1 cellular context compared by ENCODE assay signal in genomic region chr19:3975637-3976087, GRCh38.
TF ChIP-seq lines count a peak whose summit lies in the region.

No MANE protein-coding gene starts in this region.

TF ChIP-seq in K562, 482 proteins besides CTCF, POLR2A, EP300 and RAD21 (continued from another document and continues in another):
- TF ChIP-seq, protein P1, sequence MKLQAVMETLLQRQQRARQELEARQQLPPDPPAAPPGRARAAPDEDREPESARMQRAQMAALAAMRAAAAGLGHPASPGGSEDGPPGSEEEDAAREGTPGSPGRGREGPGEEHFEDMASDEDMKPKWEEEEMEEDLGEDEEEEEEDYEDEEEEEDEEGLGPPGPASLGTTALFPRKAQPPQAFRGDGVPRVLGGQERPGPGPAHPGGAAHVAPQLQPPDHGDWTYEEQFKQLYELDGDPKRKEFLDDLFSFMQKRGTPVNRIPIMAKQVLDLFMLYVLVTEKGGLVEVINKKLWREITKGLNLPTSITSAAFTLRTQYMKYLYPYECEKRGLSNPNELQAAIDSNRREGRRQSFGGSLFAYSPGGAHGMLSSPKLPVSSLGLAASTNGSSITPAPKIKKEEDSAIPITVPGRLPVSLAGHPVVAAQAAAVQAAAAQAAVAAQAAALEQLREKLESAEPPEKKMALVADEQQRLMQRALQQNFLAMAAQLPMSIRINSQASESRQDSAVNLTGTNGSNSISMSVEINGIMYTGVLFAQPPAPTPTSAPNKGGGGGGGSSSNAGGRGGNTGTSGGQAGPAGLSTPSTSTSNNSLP (IDR thresholded peaks at IDR 0.05; ENCODE audit: borderline replicate concordance, low read depth, low read length) = no peak
- TF ChIP-seq SIN3A (IDR thresholded peaks at IDR 0.05; ENCODE audit: borderline replicate concordance in 2 of 2, control insufficient read depth in 1 of 2, low read depth in 2 of 2, low read length in 2 of 2) = 0 out of 4 replicates have a peak, but pooled peaks of 1 of the 2 experiments have one; percentile 67
- TF ChIP-seq NR4A1 (CRISPR knock-in tag; IDR thresholded peaks at IDR 0.05) = no peak
- TF ChIP-seq NR4A1 (tag; IDR thresholded peaks at IDR 0.05) = no peak
- TF ChIP-seq MCM3 (IDR thresholded peaks at IDR 0.05) = no peak
- peak; percentile 29; the same call in 1 of the 2 replicates for TF ChIP-seq CHD2 (IDR thresholded peaks at IDR 0.05; ENCODE audit: low read depth, low read length)
- no peak for TF ChIP-seq E2F3 (CRISPR knock-in tag; IDR thresholded peaks at IDR 0.05)
- TF ChIP-seq CSDE1 (IDR thresholded peaks at IDR 0.05) = no peak
- TF ChIP-seq, protein P2, sequence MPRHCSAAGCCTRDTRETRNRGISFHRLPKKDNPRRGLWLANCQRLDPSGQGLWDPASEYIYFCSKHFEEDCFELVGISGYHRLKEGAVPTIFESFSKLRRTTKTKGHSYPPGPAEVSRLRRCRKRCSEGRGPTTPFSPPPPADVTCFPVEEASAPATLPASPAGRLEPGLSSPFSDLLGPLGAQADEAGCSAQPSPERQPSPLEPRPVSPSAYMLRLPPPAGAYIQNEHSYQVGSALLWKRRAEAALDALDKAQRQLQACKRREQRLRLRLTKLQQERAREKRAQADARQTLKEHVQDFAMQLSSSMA (CRISPR knock-in tag; IDR thresholded peaks at IDR 0.05) = no peak
- no peak for TF ChIP-seq ELF1 (tag; IDR thresholded peaks at IDR 0.05)
- peak; percentile 10 for TF ChIP-seq CCNT2 (IDR thresholded peaks at IDR 0.05; ENCODE audit: borderline replicate concordance, extremely low read depth, insufficient read length, low read depth, low read length)
- TF ChIP-seq TARDBP (IDR thresholded peaks at IDR 0.05) = no peak
- no peak for TF ChIP-seq RCOR1 (IDR thresholded peaks at IDR 0.05; ENCODE audit: borderline replicate concordance in 1 of 2, low read depth in 2 of 2, low read length in 2 of 2)
- no peak for TF ChIP-seq ZBTB17 (CRISPR knock-in tag; IDR thresholded peaks at IDR 0.05)
- no peak for TF ChIP-seq COPS2 (conservative IDR thresholded peaks at IDR 0.05)
- TF ChIP-seq RREB1 (CRISPR knock-in tag; IDR thresholded peaks at IDR 0.05) = no peak
- TF ChIP-seq, protein P3, sequence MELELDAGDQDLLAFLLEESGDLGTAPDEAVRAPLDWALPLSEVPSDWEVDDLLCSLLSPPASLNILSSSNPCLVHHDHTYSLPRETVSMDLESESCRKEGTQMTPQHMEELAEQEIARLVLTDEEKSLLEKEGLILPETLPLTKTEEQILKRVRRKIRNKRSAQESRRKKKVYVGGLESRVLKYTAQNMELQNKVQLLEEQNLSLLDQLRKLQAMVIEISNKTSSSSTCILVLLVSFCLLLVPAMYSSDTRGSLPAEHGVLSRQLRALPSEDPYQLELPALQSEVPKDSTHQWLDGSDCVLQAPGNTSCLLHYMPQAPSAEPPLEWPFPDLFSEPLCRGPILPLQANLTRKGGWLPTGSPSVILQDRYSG (tag; conservative IDR thresholded peaks at IDR 0.05; ENCODE audit: low read depth) = no peak
- TF ChIP-seq POLR2H (tag; IDR thresholded peaks at IDR 0.05; ENCODE audit: low read depth) = 0 out of 2 replicates have a peak, but pooled peaks have one; percentile 36
- peak; percentile 93 for TF ChIP-seq SUPT5H (IDR thresholded peaks at IDR 0.05)
- no peak for TF ChIP-seq PRPF4 (IDR thresholded peaks at IDR 0.05; ENCODE audit: insufficient read depth, low read depth, low read length, poor library complexity, severe bottlenecking)
- TF ChIP-seq ZNF239 (CRISPR knock-in tag; IDR thresholded peaks at IDR 0.05) = no peak
- no peak for TF ChIP-seq FOXJ2 (tag; IDR thresholded peaks at IDR 0.05)
- TF ChIP-seq, protein P4, sequence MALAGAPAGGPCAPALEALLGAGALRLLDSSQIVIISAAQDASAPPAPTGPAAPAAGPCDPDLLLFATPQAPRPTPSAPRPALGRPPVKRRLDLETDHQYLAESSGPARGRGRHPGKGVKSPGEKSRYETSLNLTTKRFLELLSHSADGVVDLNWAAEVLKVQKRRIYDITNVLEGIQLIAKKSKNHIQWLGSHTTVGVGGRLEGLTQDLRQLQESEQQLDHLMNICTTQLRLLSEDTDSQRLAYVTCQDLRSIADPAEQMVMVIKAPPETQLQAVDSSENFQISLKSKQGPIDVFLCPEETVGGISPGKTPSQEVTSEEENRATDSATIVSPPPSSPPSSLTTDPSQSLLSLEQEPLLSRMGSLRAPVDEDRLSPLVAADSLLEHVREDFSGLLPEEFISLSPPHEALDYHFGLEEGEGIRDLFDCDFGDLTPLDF (CRISPR knock-in tag; IDR thresholded peaks at IDR 0.05) = peak; percentile 36; the same call in 1 of the 2 replicates
- TF ChIP-seq STAG1 (CRISPR knock-in tag; IDR thresholded peaks at IDR 0.05; ENCODE audit: borderline replicate concordance) = no peak
- TF ChIP-seq EGR1 (conservative IDR thresholded peaks at IDR 0.05) = no peak
- no peak for TF ChIP-seq RBM39 (optimal IDR thresholded peaks at IDR 0.05; ENCODE audit: low read depth, low read length)
- no peak for TF ChIP-seq ZC3H4 (CRISPR knock-in tag; IDR thresholded peaks at IDR 0.05; ENCODE audit: borderline replicate concordance)
- TF ChIP-seq SNRNP70 (optimal IDR thresholded peaks at IDR 0.05; ENCODE audit: low read depth, low read length) = no peak
- no peak for TF ChIP-seq BCOR (IDR thresholded peaks at IDR 0.05)
- no peak for TF ChIP-seq ZNF76 (CRISPR knock-in tag; IDR thresholded peaks at IDR 0.05; ENCODE audit: borderline replicate concordance)
- TF ChIP-seq, protein P5, sequence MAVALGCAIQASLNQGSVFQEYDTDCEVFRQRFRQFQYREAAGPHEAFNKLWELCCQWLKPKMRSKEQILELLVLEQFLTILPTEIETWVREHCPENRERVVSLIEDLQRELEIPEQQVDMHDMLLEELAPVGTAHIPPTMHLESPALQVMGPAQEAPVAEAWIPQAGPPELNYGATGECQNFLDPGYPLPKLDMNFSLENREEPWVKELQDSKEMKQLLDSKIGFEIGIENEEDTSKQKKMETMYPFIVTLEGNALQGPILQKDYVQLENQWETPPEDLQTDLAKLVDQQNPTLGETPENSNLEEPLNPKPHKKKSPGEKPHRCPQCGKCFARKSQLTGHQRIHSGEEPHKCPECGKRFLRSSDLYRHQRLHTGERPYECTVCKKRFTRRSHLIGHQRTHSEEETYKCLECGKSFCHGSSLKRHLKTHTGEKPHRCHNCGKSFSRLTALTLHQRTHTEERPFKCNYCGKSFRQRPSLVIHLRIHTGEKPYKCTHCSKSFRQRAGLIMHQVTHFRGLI (CRISPR knock-in tag; IDR thresholded peaks at IDR 0.05) = no peak
- peak; percentile 94; the same call in 1 of the 2 replicates for TF ChIP-seq ILF3 (IDR thresholded peaks at IDR 0.05; ENCODE audit: borderline replicate concordance)
- TF ChIP-seq CGGBP1 (CRISPR knock-in tag; IDR thresholded peaks at IDR 0.05) = 0 out of 2 replicates have a peak, but pooled peaks have one; percentile 19
- TF ChIP-seq TFAM (CRISPR knock-in tag; conservative IDR thresholded peaks at IDR 0.05) = no peak
- no peak for TF ChIP-seq TEAD2 (tag; IDR thresholded peaks at IDR 0.05)
- TF ChIP-seq CC2D1A (IDR thresholded peaks at IDR 0.05) = no peak
- TF ChIP-seq ZNF217 (CRISPR knock-in tag; IDR thresholded peaks at IDR 0.05) = no peak
- TF ChIP-seq C11orf30 (IDR thresholded peaks at IDR 0.05; ENCODE audit: low read depth) = no peak
- no peak for TF ChIP-seq NELFE (IDR thresholded peaks at IDR 0.05; ENCODE audit: insufficient read depth, insufficient read length)
- TF ChIP-seq SMARCB1 (IDR thresholded peaks at IDR 0.05; ENCODE audit: insufficient read length, low read depth) = no peak
- TF ChIP-seq ASH1L (IDR thresholded peaks at IDR 0.05; ENCODE audit: borderline replicate concordance, low read depth, partially characterized antibody) = no peak
- TF ChIP-seq MTA3 (IDR thresholded peaks at IDR 0.05; ENCODE audit: borderline replicate concordance) = peak; percentile 42; the same call in 1 of the 2 replicates
- no peak; the same call in 1 of the 2 replicates for TF ChIP-seq HCFC1 (IDR thresholded peaks at IDR 0.05; ENCODE audit: low read depth, low read length)
- TF ChIP-seq, protein P6, sequence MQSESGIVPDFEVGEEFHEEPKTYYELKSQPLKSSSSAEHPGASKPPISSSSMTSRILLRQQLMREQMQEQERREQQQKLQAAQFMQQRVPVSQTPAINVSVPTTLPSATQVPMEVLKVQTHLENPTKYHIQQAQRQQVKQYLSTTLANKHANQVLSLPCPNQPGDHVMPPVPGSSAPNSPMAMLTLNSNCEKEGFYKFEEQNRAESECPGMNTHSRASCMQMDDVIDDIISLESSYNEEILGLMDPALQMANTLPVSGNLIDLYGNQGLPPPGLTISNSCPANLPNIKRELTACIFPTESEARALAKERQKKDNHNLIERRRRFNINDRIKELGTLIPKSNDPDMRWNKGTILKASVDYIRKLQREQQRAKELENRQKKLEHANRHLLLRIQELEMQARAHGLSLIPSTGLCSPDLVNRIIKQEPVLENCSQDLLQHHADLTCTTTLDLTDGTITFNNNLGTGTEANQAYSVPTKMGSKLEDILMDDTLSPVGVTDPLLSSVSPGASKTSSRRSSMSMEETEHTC (IDR thresholded peaks at IDR 0.05) = no peak
- no peak for TF ChIP-seq ATF3 (IDR thresholded peaks at IDR 0.05)
- 0 out of 2 replicates have a peak, but pooled peaks have one; percentile 36 for TF ChIP-seq ATF3 (CRISPR knock-in tag; conservative IDR thresholded peaks at IDR 0.05)
- TF ChIP-seq ZNF282 (CRISPR knock-in tag; IDR thresholded peaks at IDR 0.05) = no peak
- no peak for TF ChIP-seq ZBTB43 (CRISPR knock-in tag; IDR thresholded peaks at IDR 0.05)
- no peak for TF ChIP-seq BMI1 (IDR thresholded peaks at IDR 0.05; ENCODE audit: low read length)
- no peak for TF ChIP-seq ZNF121 (CRISPR knock-in tag; conservative IDR thresholded peaks at IDR 0.05)
- no peak for TF ChIP-seq JUN (IDR thresholded peaks at IDR 0.05; ENCODE audit: borderline replicate concordance, low read depth, low read length)
- no peak for TF ChIP-seq JUN (CRISPR knock-in tag; IDR thresholded peaks at IDR 0.05; ENCODE audit: borderline replicate concordance)
- TF ChIP-seq POLR2G (IDR thresholded peaks at IDR 0.05; ENCODE audit: low read depth, low read length) = no peak
